Comparison of ENCODE assay signal across 1 cellular context in the genomic region with DNA sequence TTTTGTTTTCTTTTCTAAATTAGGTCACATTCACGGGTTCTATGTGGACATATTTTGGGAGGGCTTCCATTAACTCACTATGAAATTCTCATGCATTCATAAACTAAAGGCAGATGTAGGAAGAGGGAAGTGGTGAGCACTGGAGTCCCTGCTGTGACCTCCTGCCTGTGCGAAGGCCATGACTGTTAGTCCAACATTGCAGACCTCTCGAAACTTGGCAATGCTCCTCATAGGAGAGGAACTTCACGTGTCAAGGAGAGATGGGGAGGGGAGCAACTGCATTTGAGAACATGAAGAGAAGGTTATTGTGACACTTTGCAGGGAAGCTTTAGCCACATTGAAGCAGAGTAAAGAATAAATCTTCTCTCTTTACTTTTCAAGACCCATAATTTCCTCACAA.
TF ChIP-seq lines count a peak whose summit lies in the region.

No MANE protein-coding gene starts in this region.

TF ChIP-seq in GM23338, 12 proteins besides CTCF, POLR2A, EP300 and RAD21 (continued from another document):
- TF ChIP-seq ZNF462 (CRISPR knock-in tag; IDR thresholded peaks at IDR 0.05) (no peak), CREB1 (CRISPR knock-in tag; IDR thresholded peaks at IDR 0.05; ENCODE audit: low read depth) (no peak)
